ENCODE assay signal across 10 cellular contexts in genomic region chr7:37812231-37812630, GRCh38. TPM values are rescaled to one million over a fixed set of nuclear protein-coding genes. Genes with fewer than 3 reads are reported as not detected.
"Had no signal": no experiment of that assay in that cellular context is flagged by ENCODE, and none has a peak within 500 bp of the region (broad histone marks: within the 10 kb centered on the region; RNA-seq: fewer than 3 reads in every experiment).

No MANE protein-coding gene starts in this region.

RNA-seq across cellular contexts. Expression of gene NME8, which starts 36.2 kb away (rescaled TPM):
- total RNA-seq: naive thymus-derived CD8-positive, alpha-beta T cell; natural killer cell treated with Interleukin-12 subunit alpha and Interleukin-12 subunit beta and Interleukin-15 and Interleukin-18, amount 100 ng/mL, for 72 hours; neural crest cell; osteocyte; pancreas; pulmonary artery endothelial cell; right atrium auricular region; transverse colon; urinary bladder; uterus had no signal
- polyA plus RNA-seq: naive thymus-derived CD8-positive, alpha-beta T cell; pancreas; urinary bladder had no signal
